Comparison of ENCODE assay signal across 11 cellular contexts in genomic region chr7:4726568-4726967, GRCh38. TPM values are rescaled to one million over a fixed set of nuclear protein-coding genes. Genes with fewer than 3 reads are reported as not detected.
DNase-seq lines count a peak whose midpoint lies in the region; ATAC-seq lines count a peak whose summit lies in the region.
"Had no signal": no experiment of that assay in that cellular context is flagged by ENCODE, and none has a peak within 500 bp of the region (broad histone marks: within the 10 kb centered on the region; RNA-seq: fewer than 3 reads in every experiment).

No MANE protein-coding gene starts in this region.

- peaks cover 72% of the 10 kb centered on the region for H3K4me1 ChIP-seq in stomach smooth muscle (ENCODE audit: control insufficient read depth, insufficient read depth, low read length)

- H3K9me3 ChIP-seq in stomach smooth muscle (ENCODE audit: control insufficient read depth in 2 of 2, low read length in 2 of 2) (no peaks in the 10 kb centered on the region), MG63 (no peaks in the 10 kb centered on the region)

- H3K27me3 ChIP-seq in stomach smooth muscle (ENCODE audit: control insufficient read depth in 1 of 2, insufficient read depth in 2 of 2, low read length in 2 of 2) (no peaks in the 10 kb centered on the region), MG63 (no peaks in the 10 kb centered on the region)

- H3K4me3 ChIP-seq in stomach smooth muscle (ENCODE audit: low read length in 2 of 2) (peak overlapping the region in 1 of 2 donors; percentile 78), MG63 (no peak overlapping the region)

- no peaks in the 10 kb centered on the region for H3K27me3 Mint-ChIP-seq in activated naive CD8-positive, alpha-beta T cell treated with anti-CD3 and anti-CD28 coated beads, Interleukin-2, amount 10 ng/mL, durations not matched to agents 7 days and 5 days
- no peaks in the 10 kb centered on the region for H3K27me3 Mint-ChIP-seq in naive B cell

- H3K9me3 Mint-ChIP-seq in activated naive CD8-positive, alpha-beta T cell treated with anti-CD3 and anti-CD28 coated beads, Interleukin-2, amount 10 ng/mL, durations not matched to agents 7 days and 5 days, result no peaks in the 10 kb centered on the region
- H3K9me3 Mint-ChIP-seq in naive B cell, result no peaks in the 10 kb centered on the region

- ATAC-seq in activated naive CD8-positive, alpha-beta T cell treated with anti-CD3 and anti-CD28 coated beads, Interleukin-2, amount 10 ng/mL, durations not matched to agents 7 days and 5 days (ENCODE audit: low read depth), result no peak
- no peak for ATAC-seq in naive B cell (ENCODE audit: low read depth in 2 of 2)
- no peak for ATAC-seq in HG03025 (IDR thresholded peaks at IDR 0.05; ENCODE audit: low FRiP score, unreplicated experiment)

- H3K36me3 Mint-ChIP-seq in activated naive CD8-positive, alpha-beta T cell treated with anti-CD3 and anti-CD28 coated beads, Interleukin-2, amount 10 ng/mL, durations not matched to agents 7 days and 5 days, result peaks cover 4% of the 10 kb centered on the region
- H3K36me3 Mint-ChIP-seq in naive B cell, result no peaks in the 10 kb centered on the region

- DNase-seq in MV-4-11 (lab: John Stamatoyannopoulos, UW) (peak; percentile 74), naive B cell (no peak), MG63 (no peak), OCI-M1 (lab: John Stamatoyannopoulos, UW) (no peak), head of caudate nucleus (no peak)
- DNase-seq in activated naive CD8-positive, alpha-beta T cell treated with anti-CD3 and anti-CD28 coated beads, Interleukin-2, amount 10 ng/mL, durations not matched to agents 7 days and 5 days, result no peak
- DNase-seq: activated CD8-positive, alpha-beta memory T cell treated with anti-CD3 and anti-CD28 coated beads for 24 hours; effector CD4-positive, alpha-beta T cell; MM.1S had no signal

- peaks cover 37% of the 10 kb centered on the region for H3K4me1 Mint-ChIP-seq in activated naive CD8-positive, alpha-beta T cell treated with anti-CD3 and anti-CD28 coated beads, Interleukin-2, amount 10 ng/mL, durations not matched to agents 7 days and 5 days
- peaks cover 25 to 37% (median 30%) of the 10 kb centered on the region in 3 donors for H3K4me1 Mint-ChIP-seq in naive B cell

- peak overlapping the region; percentile 92 for H3K27ac Mint-ChIP-seq in activated naive CD8-positive, alpha-beta T cell treated with anti-CD3 and anti-CD28 coated beads, Interleukin-2, amount 10 ng/mL, durations not matched to agents 7 days and 5 days
- peak overlapping the region in 2 of 6 donors; percentile 49 to 91 for H3K27ac Mint-ChIP-seq in naive B cell

- peak overlapping the region; percentile 91 for H3K4me3 Mint-ChIP-seq in activated naive CD8-positive, alpha-beta T cell treated with anti-CD3 and anti-CD28 coated beads, Interleukin-2, amount 10 ng/mL, durations not matched to agents 7 days and 5 days
- H3K4me3 Mint-ChIP-seq in naive B cell, result peak overlapping the region in 6 of 8 donors; percentile 1 to 93 (median 79)

- POLR2A ChIA-PET in activated naive CD8-positive, alpha-beta T cell treated with anti-CD3 and anti-CD28 coated beads, Interleukin-2, amount 10 ng/mL, durations not matched to agents 7 days and 5 days (lab: Charles Lee), result interaction anchor here (1.4 to 4.0 kb wide), 4 partner anchors 8 to 84 kb away, joined by 7 to 38 read pairs (median 22); partner anchors contain the start of gene AP5Z1

- peak overlapping the region in 1 of 2 donors; percentile 71 for H3K9ac ChIP-seq in stomach smooth muscle (ENCODE audit: low read length in 2 of 2)

- H3K27ac ChIP-seq in stomach smooth muscle (ENCODE audit: low read length), result peak overlapping the region; percentile 98

- peaks cover 2 to 6% of the 10 kb centered on the region in 2 donors for H3K36me3 ChIP-seq in stomach smooth muscle (ENCODE audit: control insufficient read depth in 2 of 2, insufficient read depth in 2 of 2, low read length in 2 of 2)
- peaks cover 24% of the 10 kb centered on the region for H3K36me3 ChIP-seq in MG63

- intact Hi-C loops in head of caudate nucleus (cut with DNase I), result no loop called here

RNA-seq across cellular contexts. Expression of gene FOXK1, which starts 44.5 kb away (rescaled TPM):
- total RNA-seq in activated naive CD8-positive, alpha-beta T cell treated with anti-CD3 and anti-CD28 coated beads, Interleukin-2, amount 10 ng/mL, durations not matched to agents 7 days and 5 days, result 10 to 100 TPM; 41.7 to 42.1 TPM
- 1 to 10 TPM in 5 of 6 donors, under 1 TPM in 1; 0.92 to 3.1 (median 1.8) TPM for polyA plus RNA-seq in naive B cell (ENCODE audit: low read depth in 6 of 6)
- 21.8 and 23.9 TPM in 2 replicates for total RNA-seq in MG63 (2014; rRNA removed; shearing (Covaris generic); ENCODE audit: low replicate concordance)

RNA-seq across cellular contexts. Expression of gene AP5Z1, which starts 48.9 kb away (rescaled TPM):
- total RNA-seq in activated naive CD8-positive, alpha-beta T cell treated with anti-CD3 and anti-CD28 coated beads, Interleukin-2, amount 10 ng/mL, durations not matched to agents 7 days and 5 days, result 10 to 100 TPM; 70.1 to 74.6 TPM
- polyA plus RNA-seq in naive B cell (ENCODE audit: low read depth in 6 of 6), result 10 to 100 TPM; 27.8 to 52.3 (median 37.3) TPM
- total RNA-seq in MG63 (2014; rRNA removed; shearing (Covaris generic); ENCODE audit: low replicate concordance), result 23.0 and 38.2 TPM in 2 replicates
